Comparison of ENCODE assay signal across 11 cellular contexts in the genomic region with DNA sequence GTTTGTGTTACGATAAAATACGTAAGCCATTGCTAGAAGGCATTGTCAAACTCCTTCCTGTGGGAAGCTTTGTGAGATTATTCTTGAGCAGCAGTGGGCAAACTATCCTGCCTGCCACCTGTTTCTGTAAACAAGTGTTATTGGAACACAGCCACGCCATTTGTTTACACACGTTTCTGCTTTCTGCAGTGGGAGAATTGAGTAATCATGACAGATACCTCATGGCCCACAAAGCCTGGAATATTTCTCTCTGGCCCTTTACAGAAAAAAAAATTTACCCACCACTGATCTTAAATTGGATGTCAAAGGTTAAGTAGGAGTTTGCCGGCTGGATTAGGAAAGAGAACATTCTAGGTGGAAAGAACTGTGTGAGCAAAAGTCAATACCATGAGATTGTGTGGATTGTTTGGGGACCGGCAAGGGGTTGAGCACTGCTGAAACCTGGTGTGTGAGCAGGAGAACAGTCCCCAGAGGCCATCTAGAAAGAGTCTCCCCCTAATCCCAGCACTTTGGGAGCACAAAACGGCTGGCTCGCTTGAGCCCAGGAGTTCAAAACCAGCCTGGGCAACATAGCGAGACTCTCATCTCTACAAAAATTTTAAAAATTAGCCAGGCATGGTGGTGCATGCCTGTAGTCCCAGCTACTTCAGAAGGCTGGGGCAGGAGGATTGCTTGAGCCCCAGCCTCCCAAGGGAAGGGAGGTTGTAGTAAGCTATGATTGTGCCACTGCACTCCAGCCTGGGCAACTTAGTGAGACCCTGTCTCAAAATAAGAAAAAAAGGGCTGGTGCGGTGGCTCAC. TPM values are rescaled to one million over a fixed set of nuclear protein-coding genes. Genes with fewer than 3 reads are reported as not detected.
DNase-seq lines count a peak whose midpoint lies in the region; ATAC-seq and TF ChIP-seq lines count a peak whose summit lies in the region.
"Had no signal": no experiment of that assay in that cellular context is flagged by ENCODE, and none has a peak within 500 bp of the region (broad histone marks: within the 10 kb centered on the region; RNA-seq: fewer than 3 reads in every experiment).

No MANE protein-coding gene starts in this region.

- H3K9me3 ChIP-seq in mucosa of descending colon (no peaks in the 10 kb centered on the region), tibial nerve (no peaks in the 10 kb centered on the region)
- H3K9me3 ChIP-seq: adrenal gland, BLaER1 had no signal

- intact Hi-C loops in mucosa of descending colon (cut with DNase I, micrococcal nuclease), result no loop called here

- H3K27ac ChIP-seq in C4-2B (peak overlapping the region; percentile 74), tibial nerve (peak overlapping the region in 1 of 4 donors; percentile 62)
- H3K27ac ChIP-seq: adrenal gland, BLaER1 had no signal

- H3K27ac Mint-ChIP-seq in type B pancreatic cell, result no peak overlapping the region
- H3K27ac Mint-ChIP-seq: effector memory CD8-positive, alpha-beta T cell had no signal

- H3K4me1 ChIP-seq in mucosa of descending colon (ENCODE audit: low read depth) (peaks cover 5% of the 10 kb centered on the region), tibial nerve (peaks cover 0 to 7% (median 0%) of the 10 kb centered on the region in 4 donors)
- H3K4me1 ChIP-seq: adrenal gland had no signal

- H3K36me3 ChIP-seq in mucosa of descending colon (ENCODE audit: low read depth) (no peaks in the 10 kb centered on the region), tibial nerve (no peaks in the 10 kb centered on the region)
- H3K36me3 ChIP-seq: adrenal gland, BLaER1 had no signal

- peak in 1 of 2 donors; percentile 53 for TF ChIP-seq EP300 in tibial nerve (IDR thresholded peaks at IDR 0.05)

- peak; percentile 55 for ATAC-seq in mucosa of descending colon
- ATAC-seq: effector memory CD8-positive, alpha-beta T cell had no signal

- H3K27me3 ChIP-seq in tibial nerve, result no peaks in the 10 kb centered on the region
- H3K27me3 ChIP-seq: adrenal gland, BLaER1 had no signal

- no peaks in the 10 kb centered on the region for H3K27me3 Mint-ChIP-seq in type B pancreatic cell

- DNase-seq in NCI-H1092 (lab: John Stamatoyannopoulos, UW) (peak; percentile 84), cardiac fibroblast (ENCODE audit: low read depth in 2 of 2) (peak; percentile 70 to 72), mucosa of descending colon (peak in 1 of 3 donors; percentile 57), NOMO-1 treated with DMSO at 0.1 percent for 48 hours (lab: John Stamatoyannopoulos, UW; ENCODE audit: unreplicated experiment) (no peak), tibial nerve (ENCODE audit: low spot score in 2 of 2) (no peak), type B pancreatic cell (ENCODE audit: extremely low spot score, unreplicated experiment) (no peak), SK-N-DZ (ENCODE audit: low spot score) (no peak)
- DNase-seq: adrenal gland; effector memory CD8-positive, alpha-beta T cell had no signal

- peaks cover 15% of the 10 kb centered on the region for H3K4me1 Mint-ChIP-seq in type B pancreatic cell (ENCODE audit: unreplicated experiment)

- H3K9me3 Mint-ChIP-seq in type B pancreatic cell, result no peaks in the 10 kb centered on the region
- H3K9me3 Mint-ChIP-seq: effector memory CD8-positive, alpha-beta T cell had no signal

- 69 to 72% methylated on average over 10 of the region's 10 CpGs for WGBS in tibial nerve, 2 donors

- no peaks in the 10 kb centered on the region for H3K36me3 Mint-ChIP-seq in type B pancreatic cell

- H3K4me3 ChIP-seq in cardiac fibroblast (replicated peaks in 1 of 2; ENCODE audit: low read depth in 2 of 2, low read length in 2 of 2) (no peak overlapping the region), mucosa of descending colon (no peak overlapping the region), tibial nerve (no peak overlapping the region)
- H3K4me3 ChIP-seq: adrenal gland, BLaER1 had no signal

- TF ChIP-seq POLR2A in tibial nerve (IDR thresholded peaks at IDR 0.05), result no peak

- H3K4me3 Mint-ChIP-seq in type B pancreatic cell, result no peak overlapping the region
- H3K4me3 Mint-ChIP-seq: effector memory CD8-positive, alpha-beta T cell had no signal

- no peak for TF ChIP-seq CTCF in C4-2B (conservative IDR thresholded peaks at IDR 0.05)
- TF ChIP-seq CTCF in cardiac fibroblast (IDR thresholded peaks at IDR 0.05; ENCODE audit: low read depth, low read length), result no peak
- no peak for TF ChIP-seq CTCF in mucosa of descending colon (IDR thresholded peaks at IDR 0.05)
- no peak for TF ChIP-seq CTCF in tibial nerve (IDR thresholded peaks at IDR 0.05)
- no peak for TF ChIP-seq CTCF in type B pancreatic cell (conservative IDR thresholded peaks at IDR 0.05)

RNA-seq across cellular contexts. Expression of a gene that starts 6.0 kb away (rescaled TPM):
- total RNA-seq in mucosa of descending colon (10 to 100 TPM; 28.5 to 38.7 (median 35.9) TPM), tibial nerve (10 to 100 TPM; 48.5 to 60.3 (median 55.1) TPM), type B pancreatic cell (ENCODE audit: low replicate concordance) (64.1 and 78.6 TPM in 2 replicates)
- polyA plus RNA-seq in SK-N-DZ (2014; cell fraction: cytosol; rRNA removed), result 18.9 and 22.7 TPM in 2 replicates
- 97.3 and 104 TPM in 2 replicates for polyA plus RNA-seq in SK-N-DZ (2014; cell fraction: nucleus; rRNA removed)

RNA-seq across cellular contexts. Expression of a gene that starts 14.2 kb away (rescaled TPM):
- total RNA-seq in mucosa of descending colon, result 10 to 100 TPM; 16.7 to 26.5 (median 25.6) TPM
- 100 to 1,000 TPM in 2 of 4 donors, 10 to 100 TPM in 2; 68.1 to 110 (median 96.8) TPM for total RNA-seq in tibial nerve
- total RNA-seq in type B pancreatic cell (ENCODE audit: low replicate concordance), result 14.6 and 60.9 TPM in 2 replicates
- 3.0 and 3.1 TPM in 2 replicates for polyA plus RNA-seq in SK-N-DZ (2014; cell fraction: cytosol; rRNA removed)
- 1.0 and 1.1 TPM in 2 replicates for polyA plus RNA-seq in SK-N-DZ (2014; cell fraction: nucleus; rRNA removed)

Comparison
In these comparisons a context has a peak if more than half of its experiments do, and no peak if none do; other contexts are left out.
1. DNase-seq: peak in NCI-H1092 (single experiment) and cardiac fibroblast (2 of 2); none in NOMO-1 treated with DMSO at 0.1 percent for 48 hours (single experiment), tibial nerve (0 of 2), type B pancreatic cell (single experiment) and SK-N-DZ (single experiment).